In genomic region chr19:18945297-18945696, GRCh38 we compare ENCODE assay signal across 27 cellular contexts. TPM values are rescaled to one million over a fixed set of nuclear protein-coding genes. Genes with fewer than 3 reads are reported as not detected.
"Had no signal": no experiment of that assay in that cellular context is flagged by ENCODE, and none has a peak within 500 bp of the region (broad histone marks: within the 10 kb centered on the region; RNA-seq: fewer than 3 reads in every experiment).

No MANE protein-coding gene starts in this region.

- H3K4me1 ChIP-seq: ascending aorta had no signal

- H3K9me3 ChIP-seq: ascending aorta, Peyer's patch had no signal

- DNase-seq: activated CD4-positive, alpha-beta T cell treated with anti-CD3 and anti-CD28 coated beads for 1 hour; activated CD4-positive, alpha-beta T cell treated with anti-CD3 and anti-CD28 coated beads for 48 hours; activated CD4-positive, alpha-beta T cell treated with anti-CD3 and anti-CD28 coated beads, Interleukin-2, amount 50 U/mL, for 48 hours; activated CD4-positive, CD25-positive, alpha-beta regulatory T cell; activated CD8-positive, alpha-beta T cell treated with anti-CD3 and anti-CD28 coated beads, Interleukin-2, amount 10 ng/mL, durations not matched to agents 7 days and 5 days; activated gamma-delta T cell; activated naive CD4-positive, alpha-beta T cell treated with Interleukin-2 at 50 U/mL for 16 hours; activated naive CD8-positive, alpha-beta T cell treated with anti-CD3 and anti-CD28 coated beads, Interleukin-2, amount 10 ng/mL, durations not matched to agents 7 days and 5 days; activated T-cell treated with anti-CD3 and anti-CD28 coated beads, Interleukin-2, amount 50 U/mL, for 24 hours; amygdala; NCI-H1048; NCI-H1436 treated with DMSO at 0.1 percent for 48 hours; NCI-H1694 treated with DMSO at 0.1 percent for 48 hours; NCI-H2029; NCI-H345; NCI-H524 treated with DMSO at 0.1 percent for 48 hours; NK-92 treated with Interleukin-12 subunit alpha and Interleukin-12 subunit beta, amount 100 ng/mL, for 24 hours; PC-3; Peyer's patch; RPMI8226; SIG-M5; T1000; WERI-Rb-1 had no signal

- H3K4me3 ChIP-seq: ascending aorta, cardiac muscle cell, Peyer's patch had no signal

- H3K27me3 ChIP-seq: ascending aorta, cardiac muscle cell, Peyer's patch had no signal

- H3K27ac ChIP-seq: ascending aorta, cardiac muscle cell, Peyer's patch, WERI-Rb-1 had no signal

- H3K36me3 ChIP-seq: ascending aorta, cardiac muscle cell, Peyer's patch, WERI-Rb-1 had no signal

- ATAC-seq: activated CD8-positive, alpha-beta T cell treated with anti-CD3 and anti-CD28 coated beads, Interleukin-2, amount 10 ng/mL, durations not matched to agents 7 days and 5 days; PC-3 had no signal

RNA-seq across cellular contexts. Expression of gene HOMER3, which starts 4.3 kb away (rescaled TPM):
- total RNA-seq: activated CD8-positive, alpha-beta T cell treated with anti-CD3 and anti-CD28 coated beads, Interleukin-2, amount 10 ng/mL, durations not matched to agents 7 days and 5 days; T-helper 2 cell treated with Interferon-gamma antibody and Interleukin-4, amounts not matched to agents 100 ng/mL and 5 ng/mL, for 36 hours had no signal

RNA-seq across cellular contexts. Expression of gene CERS1, which starts 49.3 kb away (rescaled TPM):
- total RNA-seq: activated CD8-positive, alpha-beta T cell treated with anti-CD3 and anti-CD28 coated beads, Interleukin-2, amount 10 ng/mL, durations not matched to agents 7 days and 5 days; activated naive CD8-positive, alpha-beta T cell treated with anti-CD3 and anti-CD28 coated beads, Interleukin-2, amount 10 ng/mL, durations not matched to agents 7 days and 5 days; ascending aorta; Peyer's patch; T-helper 1 cell treated with Interleukin-12 subunit alpha and Interleukin-12 subunit beta and Interleukin-4 antibody, amounts not matched to agents 30 ng/mL and 1 ng/mL, for 36 hours; T-helper 2 cell treated with Interferon-gamma antibody and Interleukin-4, amounts not matched to agents 100 ng/mL and 5 ng/mL, for 36 hours had no signal
